In the genomic region with DNA sequence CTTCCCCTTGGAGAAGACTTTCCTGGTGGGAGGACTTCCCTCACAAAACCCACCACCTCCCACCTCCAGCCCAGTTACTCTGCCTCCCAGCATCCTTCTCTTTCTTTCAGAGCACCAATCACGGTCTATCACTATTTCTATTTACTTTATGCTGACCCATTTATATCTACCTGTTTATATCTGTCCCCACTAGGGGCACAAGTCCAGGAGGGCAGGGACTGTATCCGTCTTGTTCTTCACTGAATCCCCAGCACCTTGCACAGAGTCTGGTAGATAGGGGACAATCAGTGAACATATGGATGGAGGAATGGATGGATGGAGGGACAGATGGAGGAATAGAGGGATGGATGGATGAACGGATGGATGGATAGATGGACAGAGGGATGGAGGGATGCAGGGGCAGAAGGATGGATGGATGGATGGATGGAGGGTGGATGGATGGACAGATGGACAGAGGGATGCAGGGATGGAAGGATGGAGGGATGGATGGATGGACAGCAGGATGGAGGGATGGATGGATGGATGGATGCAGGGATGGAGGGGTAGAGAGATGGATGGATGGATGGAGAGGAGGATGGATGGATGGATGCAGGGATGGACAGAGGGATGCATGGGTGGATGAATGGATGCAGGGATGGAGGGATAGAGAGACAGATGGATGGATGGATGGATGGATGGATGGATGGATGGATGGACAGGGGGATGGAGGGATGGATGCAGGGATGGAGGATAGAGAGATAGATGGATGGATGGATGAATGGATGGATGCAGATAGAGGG, we compare ENCODE assay signal across 19 cellular contexts. TPM values are rescaled to one million over a fixed set of nuclear protein-coding genes. Genes with fewer than 3 reads are reported as not detected.
DNase-seq lines count a peak whose midpoint lies in the region; ATAC-seq, FAIRE-seq and TF ChIP-seq lines count a peak whose summit lies in the region.
"Had no signal": no experiment of that assay in that cellular context is flagged by ENCODE, and none has a peak within 500 bp of the region (broad histone marks: within the 10 kb centered on the region; RNA-seq: fewer than 3 reads in every experiment).

No MANE protein-coding gene starts in this region.

- intact Hi-C loops in MCF 10A (cut with micrococcal nuclease) = no loop called here
- intact Hi-C loops in breast epithelium (cut with DNase I; ENCODE audit: low total_unique reads) = no loop called here
- intact Hi-C loops in HepG2 (cut with micrococcal nuclease; ENCODE audit: unreplicated experiment) = no loop called here

- no peaks in the 10 kb centered on the region for H3F3A ChIP-seq in OCI-LY1 (ENCODE audit: insufficient read depth, low read length)

- in situ Hi-C loops in HepG2 (cut with HindIII; ENCODE audit: extremely low pct_ligation_motif_present, low pct_unique_long_range_greater_than_20kb) = no loop called here

- H3K27me3 ChIP-seq in breast epithelium (peaks cover 0 to 3% of the 10 kb centered on the region in 2 donors), OCI-LY1 (ENCODE audit: insufficient read depth, low read length) (no peaks in the 10 kb centered on the region; the same call in 1 of the 2 replicates), endodermal cell (ENCODE audit: control insufficient read depth, insufficient read depth, low read length, poor library complexity, severe bottlenecking) (peaks cover 16% of the 10 kb centered on the region), HepG2 (ENCODE audit: control insufficient read depth in 1 of 2, insufficient read depth in 2 of 2, low read length in 2 of 2) (peaks cover 0 to 6% of the 10 kb centered on the region in 2 experiments; a peak in 3 of 5 replicates)

- no peak overlapping the region for H2AFZ ChIP-seq in OCI-LY1 (ENCODE audit: low read length)
- no peak overlapping the region for H2AFZ ChIP-seq in HepG2 (ENCODE audit: low read length)

- no peak overlapping the region for H3K27ac Mint-ChIP-seq in MCF 10A (ENCODE audit: low read depth, unreplicated experiment)
- H3K27ac Mint-ChIP-seq in endodermal cell = no peak overlapping the region

- TF ChIP-seq POLR2A in breast epithelium (IDR thresholded peaks at IDR 0.05) = no peak
- no peak for TF ChIP-seq POLR2A in HepG2 (IDR thresholded peaks at IDR 0.05; ENCODE audit: insufficient read depth in 1 of 2, low read depth in 2 of 2, low read length in 2 of 2)

- DNase-seq in MCF 10A (ENCODE audit: unreplicated experiment) = no peak
- DNase-seq in breast epithelium (ENCODE audit: low spot score in 2 of 2) = no peak
- no peak for DNase-seq in endodermal cell
- no peak for DNase-seq in NCI-H2029 treated with DMSO at 0.1 percent for 48 hours (lab: John Stamatoyannopoulos, UW)
- no peak for DNase-seq in NCI-H2081 (lab: John Stamatoyannopoulos, UW)
- no peak for DNase-seq in NCI-H524 treated with DMSO at 0.1 percent for 48 hours (lab: John Stamatoyannopoulos, UW)
- DNase-seq in HepG2 (ENCODE audit: low spot score) = no peak
- DNase-seq: activated CD4-positive, alpha-beta T cell treated with anti-CD3 and anti-CD28 coated beads, Interleukin-2, amount 50 U/mL, for 1 hour; activated naive CD4-positive, alpha-beta T cell treated with anti-CD3 and anti-CD28 coated beads, Interleukin-2, amount 50 U/mL, for 16 hours; COR-L47; hippocampal formation; left cardiac atrium; mucosa of descending colon; NCI-H1048; occipital lobe had no signal

- H3K36me3 ChIP-seq in breast epithelium (no peaks in the 10 kb centered on the region), OCI-LY1 (ENCODE audit: insufficient read depth, low read length) (no peaks in the 10 kb centered on the region), endodermal cell (ENCODE audit: control insufficient read depth, insufficient read depth, low read length) (no peaks in the 10 kb centered on the region), HepG2 (replicated peaks in 1 of 2; ENCODE audit: control insufficient read depth in 1 of 2, insufficient read depth in 2 of 2, low read length in 2 of 2) (no peaks in the 10 kb centered on the region)
- H3K36me3 ChIP-seq: tibial nerve had no signal

- H3K9ac ChIP-seq in OCI-LY1 (ENCODE audit: low read length) = no peak overlapping the region
- no peak overlapping the region for H3K9ac ChIP-seq in endodermal cell (ENCODE audit: extremely low read depth, low read length, poor library complexity, severe bottlenecking)
- no peak overlapping the region for H3K9ac ChIP-seq in HepG2 (ENCODE audit: insufficient read depth, low read depth, low read length)

- TF ChIP-seq RAD21 in HepG2 (CRISPR knock-in tag; IDR thresholded peaks at IDR 0.05) = no peak

- H3K36me3 Mint-ChIP-seq in MCF 10A (ENCODE audit: insufficient read depth, unreplicated experiment) (peaks cover 6% of the 10 kb centered on the region), endodermal cell (ENCODE audit: low read depth) (no peaks in the 10 kb centered on the region)

- TF ChIP-seq CTCF in MCF 10A (IDR thresholded peaks at IDR 0.05; ENCODE audit: unreplicated experiment) (peak; percentile 23), breast epithelium (IDR thresholded peaks at IDR 0.05) (no peak), OCI-LY1 (IDR thresholded peaks at IDR 0.05; ENCODE audit: low read length) (peak; percentile 38; the same call in 1 of the 2 replicates), endodermal cell (conservative IDR thresholded peaks at IDR 0.05) (peak; percentile 44), HepG2 (CRISPR knock-in tag; IDR thresholded peaks at IDR 0.05) (no peak)

- CTCF ChIA-PET in MCF 10A (lab: Yijun Ruan, JAX) = interaction anchor here (1.2 kb wide), 1 partner anchor 16 kb away, joined by 3 read pairs; no protein-coding TSS in a partner anchor
- CTCF ChIA-PET in HepG2 (lab: Yijun Ruan, JAX; ENCODE audit: low intra/inter-chr PET ratio, low total read pairs) = no interaction called here

- H3K9me3 ChIP-seq in breast epithelium = no peaks in the 10 kb centered on the region
- H3K9me3 ChIP-seq in OCI-LY1 (ENCODE audit: low read length) = no peaks in the 10 kb centered on the region
- H3K9me3 ChIP-seq in endodermal cell (ENCODE audit: control insufficient read depth, low read length) = no peaks in the 10 kb centered on the region
- no peaks in the 10 kb centered on the region for H3K9me3 ChIP-seq in HepG2 (ENCODE audit: low read length)
- H3K9me3 ChIP-seq: mucosa of descending colon, tibial nerve had no signal

- WGBS in endodermal cell (ENCODE audit: insufficient coverage in 1 of 2, insufficient read length in 1 of 2), 2 experiments = 80 to 84% methylated on average over 3 of the region's 3 CpGs
- WGBS in HepG2 (ENCODE audit: low lambda C conversion rate) = 1% methylated on average over 3 of the region's 3 CpGs

- peaks cover 86% of the 10 kb centered on the region for H3K27me3 Mint-ChIP-seq in MCF 10A (ENCODE audit: insufficient read depth, unreplicated experiment)
- peaks cover 11% of the 10 kb centered on the region for H3K27me3 Mint-ChIP-seq in endodermal cell (ENCODE audit: insufficient read depth)

- POLR2A ChIA-PET in MCF 10A (lab: Yijun Ruan, JAX) = interaction anchor here (0.6 kb wide), 1 partner anchor 14 kb away, joined by 3 read pairs; no protein-coding TSS in a partner anchor
- POLR2A ChIA-PET in HepG2 (lab: Yijun Ruan, JAX) = no interaction called here

- TF ChIP-seq EP300 in HepG2 (IDR thresholded peaks at IDR 0.05; ENCODE audit: low read depth in 2 of 2, low read length in 2 of 2) (no peak), HepG2 (CRISPR knock-in tag; IDR thresholded peaks at IDR 0.05; ENCODE audit: borderline replicate concordance) (no peak)

- no peaks in the 10 kb centered on the region for H4K20me1 ChIP-seq in OCI-LY1 (ENCODE audit: insufficient read depth, low read length)
- no peaks in the 10 kb centered on the region for H4K20me1 ChIP-seq in HepG2 (ENCODE audit: insufficient read depth, low read length)

- H3K4me3 Mint-ChIP-seq in MCF 10A (ENCODE audit: unreplicated experiment) (no peak overlapping the region), endodermal cell (no peak overlapping the region)

- no peaks in the 10 kb centered on the region for H3K9me2 ChIP-seq in OCI-LY1 (ENCODE audit: low read depth, low read length)

- H3K9me3 Mint-ChIP-seq in MCF 10A (ENCODE audit: unreplicated experiment) (peaks cover 8% of the 10 kb centered on the region), endodermal cell (no peaks in the 10 kb centered on the region)

- no peak for FAIRE-seq in HepG2 (lab: Jason Lieb, UNC)

- H3K79me2 ChIP-seq in OCI-LY1 (ENCODE audit: insufficient read depth, low read length) (no peaks in the 10 kb centered on the region), HepG2 (ENCODE audit: insufficient read depth, low read length) (no peaks in the 10 kb centered on the region)

- ATAC-seq in HepG2 = no peak
- ATAC-seq: left cardiac atrium, mucosa of descending colon had no signal

- H3K4me2 ChIP-seq in OCI-LY1 (ENCODE audit: low read length) (no peak overlapping the region), HepG2 (ENCODE audit: low read depth, low read length) (no peak overlapping the region)

- no peak overlapping the region for H3K27ac ChIP-seq in breast epithelium
- no peak overlapping the region for H3K27ac ChIP-seq in OCI-LY1 (ENCODE audit: low read depth, low read length, poor library complexity, severe bottlenecking)
- no peak overlapping the region for H3K27ac ChIP-seq in endodermal cell (ENCODE audit: low read depth, low read length)
- H3K27ac ChIP-seq in HepG2 (ENCODE audit: extremely low read length, insufficient read depth, low read length) = no peak overlapping the region
- H3K27ac ChIP-seq: skin epidermis, tibial nerve had no signal

- BruUV-seq in MCF 10A (replicated peaks; lab: Mats Ljungman, UMichigan) (no TSS peak), HepG2 (replicated peaks; lab: Mats Ljungman, UMichigan) (no TSS peak)

- H3K4me3 ChIP-seq in breast epithelium (no peak overlapping the region), OCI-LY1 (ENCODE audit: low read depth, low read length, poor library complexity, severe bottlenecking) (no peak overlapping the region), endodermal cell (ENCODE audit: low read length) (no peak overlapping the region), HepG2 (replicated peaks in 1 of 3; ENCODE audit: insufficient read depth in 1 of 3, low read depth in 2 of 3, low read length in 3 of 3) (no peak overlapping the region)
- H3K4me3 ChIP-seq: mucosa of descending colon, skin epidermis, tibial nerve had no signal

- H3K4me1 Mint-ChIP-seq in MCF 10A (ENCODE audit: insufficient read depth, unreplicated experiment) (no peaks in the 10 kb centered on the region), endodermal cell (peaks cover 5% of the 10 kb centered on the region)

- H3K4me1 ChIP-seq in breast epithelium (no peaks in the 10 kb centered on the region), OCI-LY1 (ENCODE audit: insufficient read depth, low read length, severe bottlenecking) (no peaks in the 10 kb centered on the region), endodermal cell (ENCODE audit: control insufficient read depth, insufficient read depth, low read length) (no peaks in the 10 kb centered on the region), HepG2 (ENCODE audit: insufficient read depth, low read length) (no peaks in the 10 kb centered on the region)
- H3K4me1 ChIP-seq: tibial nerve had no signal

RNA-seq across cellular contexts. Expression of a gene that starts 5.5 kb away (rescaled TPM):
- total RNA-seq in MCF 10A (2022) = not detected in 2 replicates
- total RNA-seq in breast epithelium = 100 to 1,000 TPM; 172 to 706 (median 330) TPM
- not detected for total RNA-seq in endodermal cell
- not detected for polyA plus RNA-seq in endodermal cell (2013, experiment 1 of 2)
- polyA plus RNA-seq in endodermal cell (2013, experiment 2 of 2) = not detected
- total RNA-seq in HepG2 (2016; rRNA removed; fragmentation: Illumina TruSeq; extraction: Trizol) = not detected in 2 replicates
- not detected in 2 replicates for total RNA-seq in HepG2 (2016; cell fraction: cytosol; rRNA removed; fragmentation: Illumina TruSeq; extraction: Trizol; ENCODE audit: low read depth)
- not detected in 2 replicates for total RNA-seq in HepG2 (2016; cell fraction: insoluble cytoplasmic fraction; rRNA removed; fragmentation: Illumina TruSeq; extraction: Trizol)
- not detected in 2 replicates for total RNA-seq in HepG2 (2016; cell fraction: membrane; rRNA removed; fragmentation: Illumina TruSeq; extraction: Trizol)
- not detected in 2 replicates for total RNA-seq in HepG2 (2016; cell fraction: nucleus; rRNA removed; fragmentation: Illumina TruSeq; extraction: Trizol)
- polyA plus RNA-seq in HepG2 (2011; rRNA removed) = not detected in 2 replicates
- not detected in 2 replicates for polyA plus RNA-seq in HepG2 (2011; cell fraction: cytosol; rRNA removed)
- not detected in 2 replicates for polyA plus RNA-seq in HepG2 (2011; cell fraction: nucleus; rRNA removed)
- polyA plus RNA-seq in HepG2 (2012) = not detected in 2 replicates
- not detected in 2 replicates for polyA plus RNA-seq in HepG2 (2016; cell fraction: cytosol; fragmentation: Illumina TruSeq; extraction: Trizol; ENCODE audit: low read depth)
- not detected in 2 replicates for polyA plus RNA-seq in HepG2 (2016; cell fraction: insoluble cytoplasmic fraction; fragmentation: Illumina TruSeq; extraction: Trizol; ENCODE audit: low read depth)
- not detected in 2 replicates for polyA plus RNA-seq in HepG2 (2016; cell fraction: membrane; fragmentation: Illumina TruSeq; extraction: Trizol; ENCODE audit: low read depth)
- polyA plus RNA-seq in HepG2 (2016; cell fraction: nucleus; fragmentation: Illumina TruSeq; extraction: Trizol; ENCODE audit: insufficient read depth, low read depth) = not detected in 2 replicates
- polyA minus RNA-seq in HepG2 (2011; rRNA and poly(A)+ RNA removed; ENCODE audit: low replicate concordance) = not detected in 2 replicates
- polyA minus RNA-seq in HepG2 (2011; cell fraction: cytosol; rRNA and poly(A)+ RNA removed) = not detected in 2 replicates
- not detected in 2 replicates for polyA minus RNA-seq in HepG2 (2011; cell fraction: nucleus; rRNA and poly(A)+ RNA removed)
- total RNA-seq: SK-MEL-5 had no signal

RNA-seq across cellular contexts. Expression of a gene that starts 15.1 kb away (rescaled TPM):
- total RNA-seq in MCF 10A (2022) (not detected in 2 replicates), breast epithelium (100 to 1,000 TPM in 2 of 3 donors, 10 to 100 TPM in 1; 76.4 to 385 (median 113) TPM), endodermal cell (not detected), HepG2 (2016; rRNA removed; fragmentation: Illumina TruSeq; extraction: Trizol) (not detected in 2 replicates)
- polyA plus RNA-seq in endodermal cell (2013, experiment 1 of 2) = not detected
- polyA plus RNA-seq in endodermal cell (2013, experiment 2 of 2) = not detected
- not detected in 2 replicates for total RNA-seq in HepG2 (2016; cell fraction: cytosol; rRNA removed; fragmentation: Illumina TruSeq; extraction: Trizol; ENCODE audit: low read depth)
- not detected in 2 replicates for total RNA-seq in HepG2 (2016; cell fraction: insoluble cytoplasmic fraction; rRNA removed; fragmentation: Illumina TruSeq; extraction: Trizol)
- total RNA-seq in HepG2 (2016; cell fraction: membrane; rRNA removed; fragmentation: Illumina TruSeq; extraction: Trizol) = not detected in 2 replicates
- not detected in 2 replicates for total RNA-seq in HepG2 (2016; cell fraction: nucleus; rRNA removed; fragmentation: Illumina TruSeq; extraction: Trizol)
- polyA plus RNA-seq in HepG2 (2011; rRNA removed) = not detected in 2 replicates
- polyA plus RNA-seq in HepG2 (2011; cell fraction: cytosol; rRNA removed) = not detected in 2 replicates
- polyA plus RNA-seq in HepG2 (2011; cell fraction: nucleus; rRNA removed) = not detected in 2 replicates
- polyA plus RNA-seq in HepG2 (2012) = not detected in 2 replicates
- polyA plus RNA-seq in HepG2 (2016; cell fraction: cytosol; fragmentation: Illumina TruSeq; extraction: Trizol; ENCODE audit: low read depth) = not detected in 2 replicates
- polyA plus RNA-seq in HepG2 (2016; cell fraction: insoluble cytoplasmic fraction; fragmentation: Illumina TruSeq; extraction: Trizol; ENCODE audit: low read depth) = not detected in 2 replicates
- not detected in 2 replicates for polyA plus RNA-seq in HepG2 (2016; cell fraction: membrane; fragmentation: Illumina TruSeq; extraction: Trizol; ENCODE audit: low read depth)
- not detected in 2 replicates for polyA plus RNA-seq in HepG2 (2016; cell fraction: nucleus; fragmentation: Illumina TruSeq; extraction: Trizol; ENCODE audit: insufficient read depth, low read depth)
- not detected in 2 replicates for polyA minus RNA-seq in HepG2 (2011; rRNA and poly(A)+ RNA removed; ENCODE audit: low replicate concordance)
- not detected in 2 replicates for polyA minus RNA-seq in HepG2 (2011; cell fraction: cytosol; rRNA and poly(A)+ RNA removed)
- not detected in 2 replicates for polyA minus RNA-seq in HepG2 (2011; cell fraction: nucleus; rRNA and poly(A)+ RNA removed)
- total RNA-seq: SK-MEL-5 had no signal

RNA-seq across cellular contexts. Expression of a gene that starts 22.1 kb away (rescaled TPM):
- total RNA-seq in MCF 10A (2022) = not detected in 2 replicates
- 100 to 1,000 TPM in 2 of 3 donors, 10 to 100 TPM in 1; 55.7 to 355 (median 104) TPM for total RNA-seq in breast epithelium
- total RNA-seq in endodermal cell = not detected
- polyA plus RNA-seq in endodermal cell (2013, experiment 1 of 2) = not detected
- polyA plus RNA-seq in endodermal cell (2013, experiment 2 of 2) = not detected
- not detected in 2 replicates for total RNA-seq in HepG2 (2016; rRNA removed; fragmentation: Illumina TruSeq; extraction: Trizol)
- not detected in 2 replicates for total RNA-seq in HepG2 (2016; cell fraction: cytosol; rRNA removed; fragmentation: Illumina TruSeq; extraction: Trizol; ENCODE audit: low read depth)
- total RNA-seq in HepG2 (2016; cell fraction: insoluble cytoplasmic fraction; rRNA removed; fragmentation: Illumina TruSeq; extraction: Trizol) = not detected in 2 replicates
- not detected in 2 replicates for total RNA-seq in HepG2 (2016; cell fraction: membrane; rRNA removed; fragmentation: Illumina TruSeq; extraction: Trizol)
- not detected in 2 replicates for total RNA-seq in HepG2 (2016; cell fraction: nucleus; rRNA removed; fragmentation: Illumina TruSeq; extraction: Trizol)
- not detected in 2 replicates for polyA plus RNA-seq in HepG2 (2011; rRNA removed)
- not detected in 2 replicates for polyA plus RNA-seq in HepG2 (2011; cell fraction: cytosol; rRNA removed)
- polyA plus RNA-seq in HepG2 (2011; cell fraction: nucleus; rRNA removed) = not detected in 2 replicates
- not detected in 2 replicates for polyA plus RNA-seq in HepG2 (2012)
- polyA plus RNA-seq in HepG2 (2016; cell fraction: cytosol; fragmentation: Illumina TruSeq; extraction: Trizol; ENCODE audit: low read depth) = not detected in 2 replicates
- not detected in 2 replicates for polyA plus RNA-seq in HepG2 (2016; cell fraction: insoluble cytoplasmic fraction; fragmentation: Illumina TruSeq; extraction: Trizol; ENCODE audit: low read depth)
- polyA plus RNA-seq in HepG2 (2016; cell fraction: membrane; fragmentation: Illumina TruSeq; extraction: Trizol; ENCODE audit: low read depth) = not detected in 2 replicates
- polyA plus RNA-seq in HepG2 (2016; cell fraction: nucleus; fragmentation: Illumina TruSeq; extraction: Trizol; ENCODE audit: insufficient read depth, low read depth) = not detected in 2 replicates
- polyA minus RNA-seq in HepG2 (2011; rRNA and poly(A)+ RNA removed; ENCODE audit: low replicate concordance) = not detected in 2 replicates
- polyA minus RNA-seq in HepG2 (2011; cell fraction: cytosol; rRNA and poly(A)+ RNA removed) = not detected in 2 replicates
- not detected in 2 replicates for polyA minus RNA-seq in HepG2 (2011; cell fraction: nucleus; rRNA and poly(A)+ RNA removed)
- total RNA-seq: SK-MEL-5 had no signal

RNA-seq across cellular contexts. Expression of a gene that starts 52.1 kb away (rescaled TPM):
- total RNA-seq in MCF 10A (2022) (0.22 and 0.79 TPM in 2 replicates), breast epithelium (1 to 10 TPM; 1.3 to 4.6 (median 1.5) TPM), endodermal cell (10 to 100 TPM; 34.0 to 50.7 TPM), HepG2 (2016; rRNA removed; fragmentation: Illumina TruSeq; extraction: Trizol) (0.11 TPM in 1 of 2 replicates, not detected in the other)
- 49.8 TPM for polyA plus RNA-seq in endodermal cell (2013, experiment 1 of 2)
- 46.5 TPM for polyA plus RNA-seq in endodermal cell (2013, experiment 2 of 2)
- total RNA-seq in HepG2 (2016; cell fraction: cytosol; rRNA removed; fragmentation: Illumina TruSeq; extraction: Trizol; ENCODE audit: low read depth) = not detected in 2 replicates
- not detected in 2 replicates for total RNA-seq in HepG2 (2016; cell fraction: insoluble cytoplasmic fraction; rRNA removed; fragmentation: Illumina TruSeq; extraction: Trizol)
- 0.06 TPM in 1 of 2 replicates, not detected in the other for total RNA-seq in HepG2 (2016; cell fraction: membrane; rRNA removed; fragmentation: Illumina TruSeq; extraction: Trizol)
- not detected in 2 replicates for total RNA-seq in HepG2 (2016; cell fraction: nucleus; rRNA removed; fragmentation: Illumina TruSeq; extraction: Trizol)
- 0.03 TPM in 2 replicates for polyA plus RNA-seq in HepG2 (2011; rRNA removed)
- not detected in 2 replicates for polyA plus RNA-seq in HepG2 (2011; cell fraction: cytosol; rRNA removed)
- 0.03 TPM in 1 of 2 replicates, not detected in the other for polyA plus RNA-seq in HepG2 (2011; cell fraction: nucleus; rRNA removed)
- not detected in 2 replicates for polyA plus RNA-seq in HepG2 (2012)
- not detected in 2 replicates for polyA plus RNA-seq in HepG2 (2016; cell fraction: cytosol; fragmentation: Illumina TruSeq; extraction: Trizol; ENCODE audit: low read depth)
- not detected in 2 replicates for polyA plus RNA-seq in HepG2 (2016; cell fraction: insoluble cytoplasmic fraction; fragmentation: Illumina TruSeq; extraction: Trizol; ENCODE audit: low read depth)
- polyA plus RNA-seq in HepG2 (2016; cell fraction: membrane; fragmentation: Illumina TruSeq; extraction: Trizol; ENCODE audit: low read depth) = not detected in 2 replicates
- not detected in 2 replicates for polyA plus RNA-seq in HepG2 (2016; cell fraction: nucleus; fragmentation: Illumina TruSeq; extraction: Trizol; ENCODE audit: insufficient read depth, low read depth)
- 0.78 and 4.6 TPM in 2 replicates for polyA minus RNA-seq in HepG2 (2011; rRNA and poly(A)+ RNA removed; ENCODE audit: low replicate concordance)
- not detected in 2 replicates for polyA minus RNA-seq in HepG2 (2011; cell fraction: cytosol; rRNA and poly(A)+ RNA removed)
- polyA minus RNA-seq in HepG2 (2011; cell fraction: nucleus; rRNA and poly(A)+ RNA removed) = not detected in 2 replicates

Comparison
In these comparisons a context has a peak if more than half of its experiments do, and no peak if none do; other contexts are left out.
1. CTCF ChIP-seq: peak in MCF 10A (single experiment), OCI-LY1 (single experiment) and endodermal cell (single experiment); none in breast epithelium (0 of 3) and HepG2 (single experiment).
2. RNA of a gene that starts 5.5 kb away (total RNA-seq): 172 to 706 TPM in breast epithelium; not detected in MCF 10A, not detected in endodermal cell and not detected in HepG2; every median in the first group is over 100 times any median in the second.
3. RNA of a gene that starts 15.1 kb away (total RNA-seq): 76.4 to 385 TPM in breast epithelium; not detected in MCF 10A, not detected in endodermal cell and not detected in HepG2; every median in the first group is over 10 times any median in the second.
4. RNA of a gene that starts 22.1 kb away (total RNA-seq): 55.7 to 355 TPM in breast epithelium; not detected in MCF 10A, not detected in endodermal cell and not detected in HepG2; every median in the first group is over 10 times any median in the second.